1 cellular context compared by ENCODE assay signal in genomic region chr7:131226116-131226562, GRCh38.
TF ChIP-seq lines count a peak whose summit lies in the region.

No MANE protein-coding gene starts in this region.

TF ChIP-seq in HepG2, 621 proteins besides CTCF, POLR2A, EP300 and RAD21 (continued from another document):
- TF ChIP-seq AHDC1 (CRISPR knock-in tag; IDR thresholded peaks at IDR 0.05; ENCODE audit: borderline replicate concordance) (no peak), BORCS8-MEF2B (CRISPR knock-in tag; IDR thresholded peaks at IDR 0.05) (no peak)
